ENCODE assay signal across 9 cellular contexts in the genomic region with DNA sequence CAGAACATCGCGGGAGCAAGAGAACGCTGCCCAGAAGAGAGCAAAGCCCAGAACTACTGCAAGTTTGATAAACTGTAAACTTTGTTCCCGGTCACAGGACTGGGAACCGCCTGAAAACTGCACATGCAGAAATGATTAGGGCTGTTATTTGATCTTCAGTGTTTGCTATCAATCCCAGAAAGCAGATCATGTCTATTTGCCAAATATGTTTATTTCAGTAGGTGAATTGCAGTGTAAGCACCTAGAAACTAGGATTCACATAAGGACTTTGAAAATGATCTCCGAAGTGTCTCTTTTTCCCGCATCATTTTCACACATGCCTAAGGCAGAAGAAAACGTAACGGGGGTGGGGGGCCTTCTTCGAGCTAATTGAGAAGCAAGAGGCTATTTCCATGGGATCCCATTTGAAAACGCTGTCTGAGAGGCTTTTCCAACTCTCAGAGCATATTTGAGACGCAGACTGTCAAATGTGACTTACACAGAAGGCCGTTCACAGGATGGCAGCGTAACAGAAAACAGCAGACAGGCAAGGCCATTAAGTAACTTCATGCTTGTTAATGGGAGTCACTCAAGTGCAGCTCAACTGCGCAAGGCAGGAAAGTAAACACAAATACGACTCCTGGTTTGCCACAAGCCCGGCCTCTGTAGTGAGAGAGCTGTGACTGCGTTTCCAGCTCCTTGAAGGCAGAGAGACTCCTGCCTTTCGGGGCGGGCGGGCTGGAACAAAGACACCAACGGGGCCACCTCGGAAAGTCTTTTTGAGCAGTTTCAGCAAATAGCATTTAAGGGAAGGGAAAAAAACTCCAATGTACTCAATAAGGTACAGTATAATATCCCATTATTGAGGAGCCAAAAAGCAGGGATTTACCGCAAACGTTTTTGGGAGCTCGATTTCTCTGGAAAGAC.
DNase-seq lines count a peak whose midpoint lies in the region; ATAC-seq and TF ChIP-seq lines count a peak whose summit lies in the region.
"Had no signal": no experiment of that assay in that cellular context is flagged by ENCODE, and none has a peak within 500 bp of the region (broad histone marks: within the 10 kb centered on the region; RNA-seq: fewer than 3 reads in every experiment).

No MANE protein-coding gene starts in this region.

- H3K9me3 ChIP-seq in GM23248 (ENCODE audit: low read depth) (no peaks in the 10 kb centered on the region), gastroesophageal sphincter (no peaks in the 10 kb centered on the region)

- H3K36me3 ChIP-seq in GM23248 (ENCODE audit: low read depth) (no peaks in the 10 kb centered on the region), urinary bladder (ENCODE audit: insufficient read depth) (no peaks in the 10 kb centered on the region), gastroesophageal sphincter (no peaks in the 10 kb centered on the region)

- H3K9me2 ChIP-seq in GM23248 (ENCODE audit: insufficient read depth): no peaks in the 10 kb centered on the region

- H3K4me1 ChIP-seq in GM23248 (ENCODE audit: insufficient read depth) (peaks cover 77% of the 10 kb centered on the region), urinary bladder (ENCODE audit: insufficient read depth) (no peaks in the 10 kb centered on the region), gastroesophageal sphincter (peaks cover 0 to 6% (median 0%) of the 10 kb centered on the region in 3 donors)

- POLR2A ChIA-PET in GM10248 (lab: Yijun Ruan, JAX): no interaction called here

- peak overlapping the region; percentile 93 for H3K4me2 ChIP-seq in GM23248 (ENCODE audit: unreplicated experiment)

- TF ChIP-seq POLR2A in gastroesophageal sphincter (IDR thresholded peaks at IDR 0.05): no peak

- peak overlapping the region; percentile 87 for H3K9ac ChIP-seq in GM23248

- H3K4me3 ChIP-seq in GM23248: peak overlapping the region; percentile 66
- no peak overlapping the region for H3K4me3 ChIP-seq in urinary bladder (ENCODE audit: low read depth, low read length)
- H3K4me3 ChIP-seq in gastroesophageal sphincter: no peak overlapping the region

- in situ Hi-C loops in GM23248 (cut with MboI): no loop called here

- peaks cover 76% of the 10 kb centered on the region for H3F3A ChIP-seq in GM23248 (ENCODE audit: insufficient read depth)

- TF ChIP-seq CTCF in gastroesophageal sphincter (IDR thresholded peaks at IDR 0.05): no peak
- no peak for TF ChIP-seq CTCF in GM10248 (IDR thresholded peaks at IDR 0.05; ENCODE audit: control extremely low read depth, extremely low read depth, low read depth, missing control alignments)

- peak overlapping the region; percentile 41 for H3K4me3 Mint-ChIP-seq in memory B cell

- H3K4me1 Mint-ChIP-seq in memory B cell: peaks cover 45% of the 10 kb centered on the region

- no peaks in the 10 kb centered on the region for H3K9me3 Mint-ChIP-seq in memory B cell

- DNase-seq in GM23248: peak; percentile 96
- peak; percentile 82 to 91 for DNase-seq in NCI-H524 (lab: John Stamatoyannopoulos, UW)
- peak; percentile 42 for DNase-seq in dedifferentiated amniotic fluid mesenchymal stem cell (ENCODE audit: extremely low spot score)
- DNase-seq in memory B cell (ENCODE audit: low spot score in 2 of 2): no peak
- no peak for DNase-seq in GM10248 (ENCODE audit: extremely low spot score)

- H3K27me3 ChIP-seq in GM23248 (replicated peaks; ENCODE audit: insufficient read depth) (no peaks in the 10 kb centered on the region), gastroesophageal sphincter (peaks cover 2% of the 10 kb centered on the region)

- peak overlapping the region; percentile 74 for H2AFZ ChIP-seq in GM23248

- 2% methylated on average over 26 of the region's 26 CpGs for WGBS in GM23248 (ENCODE audit: low coverage in 1 of 2, low lambda C conversion rate in 2 of 2, missing lambda C conversion rate in 2 of 2), 2 experiments
- 60% methylated on average over 26 of the region's 26 CpGs for WGBS in urinary bladder
- 79 to 85% methylated on average over 20 to 22 of the region's 26 CpGs for WGBS in gastroesophageal sphincter (ENCODE audit: low coverage in 1 of 2), 2 donors

- H3K27ac Mint-ChIP-seq in memory B cell: peak overlapping the region; percentile 98

- peak; percentile 9 for ATAC-seq in memory B cell (ENCODE audit: low read depth)
- no peak for ATAC-seq in gastroesophageal sphincter
- ATAC-seq in HG03196 (IDR thresholded peaks at IDR 0.05; ENCODE audit: unreplicated experiment): no peak

- no peaks in the 10 kb centered on the region for H4K20me1 ChIP-seq in GM23248 (ENCODE audit: insufficient read depth)

- TF ChIP-seq EP300 in gastroesophageal sphincter (IDR thresholded peaks at IDR 0.05): no peak

- no peaks in the 10 kb centered on the region for H3K36me3 Mint-ChIP-seq in memory B cell
- H3K36me3 Mint-ChIP-seq: activated naive CD8-positive, alpha-beta T cell had no signal

- H3K27me3 Mint-ChIP-seq in memory B cell: no peaks in the 10 kb centered on the region
- H3K27me3 Mint-ChIP-seq: activated naive CD8-positive, alpha-beta T cell had no signal

- H3K27ac ChIP-seq in GM23248: peak overlapping the region; percentile 95
- peak overlapping the region; percentile 70 for H3K27ac ChIP-seq in urinary bladder (ENCODE audit: low read depth)
- H3K27ac ChIP-seq in gastroesophageal sphincter: peak overlapping the region in 2 of 4 donors; percentile 8 to 14

- CTCF ChIA-PET in GM10248 (lab: Yijun Ruan, JAX): interaction anchor here (1.0 to 2.2 kb wide), 6 partner anchors 10 to 160 kb away, joined by 3 to 7 read pairs (median 5); no protein-coding TSS in a partner anchor

- H3K79me2 ChIP-seq in GM23248 (ENCODE audit: insufficient read depth): no peaks in the 10 kb centered on the region

Comparison
In these comparisons a context has a peak if more than half of its experiments do, and no peak if none do; other contexts are left out.
1. DNase-seq: peak in GM23248 (single experiment), NCI-H524 (2 of 2) and dedifferentiated amniotic fluid mesenchymal stem cell (single experiment); none in memory B cell (0 of 2) and GM10248 (single experiment).